8 cellular contexts compared by ENCODE assay signal in genomic region chr12:754238-754816, GRCh38. TPM values are rescaled to one million over a fixed set of nuclear protein-coding genes. Genes with fewer than 3 reads are reported as not detected.
DNase-seq lines count a peak whose midpoint lies in the region; TF ChIP-seq lines count a peak whose summit lies in the region.

No MANE protein-coding gene starts in this region.

- peak overlapping the region; percentile 73 for H3K27ac ChIP-seq in fibroblast of lung (ENCODE audit: insufficient read depth, low read length)
- H3K27ac ChIP-seq in neutrophil: peak overlapping the region; percentile 97

- peaks cover 5% of the 10 kb centered on the region for H3K4me1 ChIP-seq in fibroblast of lung (ENCODE audit: control insufficient read depth, extremely low read depth, insufficient read depth, low read length)
- peaks cover 59 to 69% of the 10 kb centered on the region in 2 experiments for H3K4me1 ChIP-seq in neutrophil (ENCODE audit: control insufficient read depth in 1 of 2, insufficient read depth in 1 of 2, low read depth in 1 of 2, low read length in 1 of 2)

- no peak overlapping the region for H2AFZ ChIP-seq in fibroblast of lung (ENCODE audit: low read length)

- peak overlapping the region; percentile 84 for H3K9ac ChIP-seq in fibroblast of lung (ENCODE audit: insufficient read depth, low read length)

- peaks cover 28% of the 10 kb centered on the region for H3K4me1 Mint-ChIP-seq in T-helper 1 cell treated with Interleukin-12 subunit alpha and Interleukin-12 subunit beta and Interleukin-4 antibody, amounts not matched to agents 30 μg/mL and 1 μg/mL, for 36 hours (ENCODE audit: low read depth)

- H3K79me2 ChIP-seq in fibroblast of lung (ENCODE audit: control insufficient read depth, insufficient read depth, low read length): peaks cover 61% of the 10 kb centered on the region

- TF ChIP-seq CTCF in fibroblast of lung (conservative IDR thresholded peaks at IDR 0.05 in 1 of 2, IDR thresholded peaks at IDR 0.05 in 1 of 2; ENCODE audit: low read depth in 1 of 2, low read length in 2 of 2) (no peak), neutrophil (IDR thresholded peaks at IDR 0.05) (no peak)

- H3K27ac Mint-ChIP-seq in T-helper 1 cell treated with Interleukin-12 subunit alpha and Interleukin-12 subunit beta and Interleukin-4 antibody, amounts not matched to agents 30 μg/mL and 1 μg/mL, for 36 hours: peak overlapping the region; percentile 87

- H3K36me3 ChIP-seq in fibroblast of lung (ENCODE audit: control insufficient read depth, insufficient read depth, low read length) (no peaks in the 10 kb centered on the region), neutrophil (no peaks in the 10 kb centered on the region)

- H3K4me3 Mint-ChIP-seq in T-helper 1 cell treated with Interleukin-12 subunit alpha and Interleukin-12 subunit beta and Interleukin-4 antibody, amounts not matched to agents 30 μg/mL and 1 μg/mL, for 36 hours: peak overlapping the region; percentile 94

- H3K4me2 ChIP-seq in fibroblast of lung (ENCODE audit: extremely low read depth, insufficient read depth, low read length): peak overlapping the region; percentile 95

- H3K4me3 ChIP-seq in fibroblast of lung (replicated peaks in 1 of 4; ENCODE audit: control extremely low read depth in 1 of 4, insufficient read depth in 1 of 4, low read depth in 3 of 4, low read length in 4 of 4) (peak overlapping the region; percentile 73 to 94 (median 86)), neutrophil (ENCODE audit: low read depth in 1 of 2, low read length in 1 of 2) (peak overlapping the region; percentile 95 to 98)

- H3K9me3 ChIP-seq in fibroblast of lung (ENCODE audit: control insufficient read depth, insufficient read depth, low read depth, low read length): no peaks in the 10 kb centered on the region
- no peaks in the 10 kb centered on the region for H3K9me3 ChIP-seq in neutrophil

- H3K27me3 ChIP-seq in fibroblast of lung (ENCODE audit: control insufficient read depth, insufficient read depth, low read length): no peaks in the 10 kb centered on the region
- no peaks in the 10 kb centered on the region for H3K27me3 ChIP-seq in neutrophil

- peaks cover 2% of the 10 kb centered on the region for H4K20me1 ChIP-seq in fibroblast of lung (ENCODE audit: control insufficient read depth, extremely low read depth, insufficient read depth, low read length)

- H3K9me3 Mint-ChIP-seq in T-helper 1 cell treated with Interleukin-12 subunit alpha and Interleukin-12 subunit beta and Interleukin-4 antibody, amounts not matched to agents 30 μg/mL and 1 μg/mL, for 36 hours: no peaks in the 10 kb centered on the region

- peak; percentile 17 for DNase-seq in stimulated activated CD4-positive, alpha-beta T cell treated with anti-CD3 and anti-CD28 coated beads, Interleukin-4, amount 100 ng/mL, for 24 hours
- DNase-seq in stimulated activated CD4-positive, alpha-beta T cell treated with anti-CD3 and anti-CD28 coated beads, Interleukin-15, amount 100 ng/mL, for 24 hours: no peak
- peak; percentile 15 to 28 for DNase-seq in fibroblast of lung (ENCODE audit: low read depth in 2 of 2)
- no peak for DNase-seq in cerebellar nuclear complex (lab: John Stamatoyannopoulos, UW)
- no peak for DNase-seq in SKM-1 (lab: John Stamatoyannopoulos, UW; ENCODE audit: unreplicated experiment)
- no peak for DNase-seq in mesenteric fat pad (ENCODE audit: low spot score)

- H3K27me3 Mint-ChIP-seq in T-helper 1 cell treated with Interleukin-12 subunit alpha and Interleukin-12 subunit beta and Interleukin-4 antibody, amounts not matched to agents 30 μg/mL and 1 μg/mL, for 36 hours (ENCODE audit: low read depth): no peaks in the 10 kb centered on the region

- peaks cover 15% of the 10 kb centered on the region for H3K36me3 Mint-ChIP-seq in T-helper 1 cell treated with Interleukin-12 subunit alpha and Interleukin-12 subunit beta and Interleukin-4 antibody, amounts not matched to agents 30 μg/mL and 1 μg/mL, for 36 hours (ENCODE audit: low read depth)

RNA-seq across cellular contexts. Expression of gene WNK1, which starts 1.9 kb away (rescaled TPM):
- total RNA-seq in fibroblast of lung: 67.3 and 130 TPM in 2 replicates
- polyA plus RNA-seq in fibroblast of lung: 38.5 and 60.3 TPM in 2 replicates
- 46.8 and 47.8 TPM in 2 replicates for polyA plus RNA-seq in fibroblast of lung (2012)
- 132 and 258 TPM in 2 replicates for polyA minus RNA-seq in fibroblast of lung (ENCODE audit: low replicate concordance)
- total RNA-seq in mesenteric fat pad: 312 TPM

Comparison
In these comparisons a context has a peak if more than half of its experiments do, and no peak if none do; other contexts are left out.
1. DNase-seq: peak in stimulated activated CD4-positive, alpha-beta T cell treated with anti-CD3 and anti-CD28 coated beads, Interleukin-4, amount 100 ng/mL, for 24 hours (single experiment) and fibroblast of lung (2 of 2); none in stimulated activated CD4-positive, alpha-beta T cell treated with anti-CD3 and anti-CD28 coated beads, Interleukin-15, amount 100 ng/mL, for 24 hours (single experiment), cerebellar nuclear complex (0 of 2), SKM-1 (single experiment) and mesenteric fat pad (single experiment).